1 cellular context compared by ENCODE assay signal in genomic region chr10:129774736-129775401, GRCh38.
TF ChIP-seq lines count a peak whose summit lies in the region.

No MANE protein-coding gene starts in this region.

TF ChIP-seq in liver, 16 proteins besides CTCF, POLR2A, EP300 and RAD21 (continued from another document):
- TF ChIP-seq REST (IDR thresholded peaks at IDR 0.05) (no peak), HNF4A (conservative IDR thresholded peaks at IDR 0.05) (peak; percentile 6 to 24)
